Comparison of ENCODE assay signal across 8 cellular contexts in genomic region chr17:63445571-63446217, GRCh38. TPM values are rescaled to one million over a fixed set of nuclear protein-coding genes. Genes with fewer than 3 reads are reported as not detected.
DNase-seq lines count a peak whose midpoint lies in the region; ATAC-seq and TF ChIP-seq lines count a peak whose summit lies in the region.

No MANE protein-coding gene starts in this region.

- H3K27me3 Mint-ChIP-seq in activated T-helper 2 cell treated with anti-CD3 and anti-CD28 coated beads, Interferon-gamma antibody, Interleukin-2, Interleukin-4, amounts not matched to agents 10 μg/mL and 5 μg/mL and 100 μg/mL, durations not matched to agents 14 hours and 24 hours and 36 hours (ENCODE audit: low read depth): peaks cover 31% of the 10 kb centered on the region

- WGBS in gastroesophageal sphincter (ENCODE audit: low coverage in 1 of 2), 2 donors: 20% methylated on average over 2 of the region's 53 CpGs; no CpG with 5 or more reads in 1 of the 2 donors

- H3K4me3 ChIP-seq in AG04450 (ENCODE audit: low read depth, low read length) (peak overlapping the region; percentile 50), gastroesophageal sphincter (peak overlapping the region; percentile 72 to 75)

- DNase-seq in AG04450 (ENCODE audit: low read depth, low spot score) (no peak), NOMO-1 treated with DMSO at 0.1 percent for 48 hours (lab: John Stamatoyannopoulos, UW; ENCODE audit: unreplicated experiment) (peak; percentile 28), posterior vena cava (ENCODE audit: low spot score) (peak; percentile 85), SK-N-DZ (ENCODE audit: low spot score) (no peak)
- no peak for DNase-seq in activated T-helper 2 cell treated with anti-CD3 and anti-CD28 coated beads, Interferon-gamma antibody, Interleukin-2, Interleukin-4, amounts not matched to agents 10 μg/mL and 5 μg/mL and 100 μg/mL, durations not matched to agents 14 hours and 24 hours and 36 hours (ENCODE audit: low spot score)

- H3K4me1 ChIP-seq in gastroesophageal sphincter: peaks cover 0 to 40% (median 14%) of the 10 kb centered on the region in 3 donors

- no peaks in the 10 kb centered on the region for H3K27me3 ChIP-seq in AG04450 (ENCODE audit: control insufficient read depth, insufficient read depth, low read length)
- H3K27me3 ChIP-seq in gastroesophageal sphincter: peaks cover 6% of the 10 kb centered on the region

- no peak overlapping the region for H3K27ac ChIP-seq in AG04450 (ENCODE audit: low read depth, low read length)
- H3K27ac ChIP-seq in gastroesophageal sphincter: peak overlapping the region; percentile 9 to 85 (median 82)

- TF ChIP-seq POLR2A in gastroesophageal sphincter (IDR thresholded peaks at IDR 0.05): no peak

- peak overlapping the region; percentile 55 for H3K4me3 Mint-ChIP-seq in activated T-helper 2 cell treated with anti-CD3 and anti-CD28 coated beads, Interferon-gamma antibody, Interleukin-2, Interleukin-4, amounts not matched to agents 10 μg/mL and 5 μg/mL and 100 μg/mL, durations not matched to agents 14 hours and 24 hours and 36 hours (ENCODE audit: low read depth)

- CTCF ChIA-PET in AG04450 (lab: Charles Lee): interaction anchor here (0.6 to 2.0 kb wide), 5 partner anchors 8 to 437 kb away, joined by 3 to 5 read pairs (median 4); no protein-coding TSS in a partner anchor

- H3K36me3 Mint-ChIP-seq in activated T-helper 2 cell treated with anti-CD3 and anti-CD28 coated beads, Interferon-gamma antibody, Interleukin-2, Interleukin-4, amounts not matched to agents 10 μg/mL and 5 μg/mL and 100 μg/mL, durations not matched to agents 14 hours and 24 hours and 36 hours (ENCODE audit: low read depth): no peaks in the 10 kb centered on the region

- peak; percentile 37; the same call in 1 of the 2 replicates for TF ChIP-seq CTCF in AG04450 (IDR thresholded peaks at IDR 0.05; ENCODE audit: low read depth, low read length)
- TF ChIP-seq CTCF in gastroesophageal sphincter (IDR thresholded peaks at IDR 0.05): peak in 3 of 4 experiments; percentile 62 to 73 (median 65)

- H3K9me3 ChIP-seq in AG04450 (ENCODE audit: control insufficient read depth, insufficient read depth, low read length): peaks cover 7% of the 10 kb centered on the region; the same call in 1 of the 2 replicates
- H3K9me3 ChIP-seq in gastroesophageal sphincter: no peaks in the 10 kb centered on the region

- H3K9me3 Mint-ChIP-seq in activated T-helper 2 cell treated with anti-CD3 and anti-CD28 coated beads, Interferon-gamma antibody, Interleukin-2, Interleukin-4, amounts not matched to agents 10 μg/mL and 5 μg/mL and 100 μg/mL, durations not matched to agents 14 hours and 24 hours and 36 hours: no peaks in the 10 kb centered on the region

- POLR2A ChIA-PET in AG04450 (lab: Yijun Ruan, JAX): interaction anchor here (0.6 kb wide), 1 partner anchor 174 kb away, joined by 7 read pairs; no protein-coding TSS in a partner anchor

- H3K4me1 Mint-ChIP-seq in activated T-helper 2 cell treated with anti-CD3 and anti-CD28 coated beads, Interferon-gamma antibody, Interleukin-2, Interleukin-4, amounts not matched to agents 10 μg/mL and 5 μg/mL and 100 μg/mL, durations not matched to agents 14 hours and 24 hours and 36 hours (ENCODE audit: low read depth): peaks cover 12% of the 10 kb centered on the region

- intact Hi-C loops in activated T-helper 2 cell treated with anti-CD3 and anti-CD28 coated beads, Interferon-gamma antibody, Interleukin-2, Interleukin-4, amounts not matched to agents 10 μg/mL and 5 μg/mL and 100 μg/mL, durations not matched to agents 14 hours and 24 hours and 36 hours (cut with micrococcal nuclease): no loop called here
- intact Hi-C loops in posterior vena cava (cut with DNase I): no loop called here

- no peak overlapping the region for H3K27ac Mint-ChIP-seq in activated T-helper 2 cell treated with anti-CD3 and anti-CD28 coated beads, Interferon-gamma antibody, Interleukin-2, Interleukin-4, amounts not matched to agents 10 μg/mL and 5 μg/mL and 100 μg/mL, durations not matched to agents 14 hours and 24 hours and 36 hours

- H3K36me3 ChIP-seq in gastroesophageal sphincter: no peaks in the 10 kb centered on the region

- ATAC-seq in GM18868 (IDR thresholded peaks at IDR 0.05; ENCODE audit: unreplicated experiment) (peak; percentile 53), HG03064 (IDR thresholded peaks at IDR 0.05; ENCODE audit: low read depth, unreplicated experiment) (peak; percentile 47), gastroesophageal sphincter (peak; percentile 78)

- no peak for TF ChIP-seq EP300 in gastroesophageal sphincter (IDR thresholded peaks at IDR 0.05)

RNA-seq across cellular contexts. Expression of gene CYB561, which starts 0.4 kb away (rescaled TPM):
- 4.9 and 5.3 TPM in 2 replicates for polyA plus RNA-seq in AG04450 (2011; rRNA removed)
- polyA minus RNA-seq in AG04450 (2011; rRNA and poly(A)+ RNA removed): 7.1 and 10.7 TPM in 2 replicates
- total RNA-seq in activated T-helper 2 cell treated with anti-CD3 and anti-CD28 coated beads, Interferon-gamma antibody, Interleukin-2, Interleukin-4, amounts not matched to agents 10 μg/mL and 5 μg/mL and 100 μg/mL, durations not matched to agents 14 hours and 24 hours and 36 hours: 0.41 and 0.57 TPM in 2 replicates
- total RNA-seq in gastroesophageal sphincter: 10 to 100 TPM in 3 of 4 donors, 1 to 10 TPM in 1; 7.9 to 17.7 (median 15.0) TPM
- total RNA-seq in posterior vena cava: 10 to 100 TPM; 21.3 to 26.2 TPM
- 6.6 and 14.1 TPM in 2 replicates for polyA plus RNA-seq in SK-N-DZ (2014; cell fraction: cytosol; rRNA removed)
- polyA plus RNA-seq in SK-N-DZ (2014; cell fraction: nucleus; rRNA removed): 15.1 and 15.3 TPM in 2 replicates

RNA-seq across cellular contexts. Expression of gene ACE, which starts 31.2 kb away (rescaled TPM):
- 0.99 and 1.1 TPM in 2 replicates for polyA plus RNA-seq in AG04450 (2011; rRNA removed)
- polyA minus RNA-seq in AG04450 (2011; rRNA and poly(A)+ RNA removed): 1.1 and 1.8 TPM in 2 replicates
- not detected in 2 replicates for total RNA-seq in activated T-helper 2 cell treated with anti-CD3 and anti-CD28 coated beads, Interferon-gamma antibody, Interleukin-2, Interleukin-4, amounts not matched to agents 10 μg/mL and 5 μg/mL and 100 μg/mL, durations not matched to agents 14 hours and 24 hours and 36 hours
- total RNA-seq in gastroesophageal sphincter (10 to 100 TPM in 1 of 4 donors, 1 to 10 TPM in 3; 4.8 to 10.4 (median 8.2) TPM), posterior vena cava (10 to 100 TPM in 1 of 2 donors, 1 to 10 TPM in 1; 9.9 to 16.3 TPM)
- 5.6 and 6.7 TPM in 2 replicates for polyA plus RNA-seq in SK-N-DZ (2014; cell fraction: cytosol; rRNA removed)
- 12.7 and 13.9 TPM in 2 replicates for polyA plus RNA-seq in SK-N-DZ (2014; cell fraction: nucleus; rRNA removed)

Comparison
In these comparisons a context has a peak if more than half of its experiments do, and no peak if none do; other contexts are left out.
1. DNase-seq: peak in NOMO-1 treated with DMSO at 0.1 percent for 48 hours (single experiment) and posterior vena cava (single experiment); none in AG04450 (single experiment), activated T-helper 2 cell treated with anti-CD3 and anti-CD28 coated beads, Interferon-gamma antibody, Interleukin-2, Interleukin-4, amounts not matched to agents 10 μg/mL and 5 μg/mL and 100 μg/mL, durations not matched to agents 14 hours and 24 hours and 36 hours (single experiment) and SK-N-DZ (single experiment).
2. Peak in every context shown above with its lines, with median percentiles within 50 percentile points of each other: ATAC-seq.